Comparison of ENCODE assay signal across 26 cellular contexts in genomic region chrX:23764183-23764582, GRCh38.
"Had no signal": no experiment of that assay in that cellular context is flagged by ENCODE, and none has a peak within 500 bp of the region (broad histone marks: within the 10 kb centered on the region; RNA-seq: fewer than 3 reads in every experiment).

No MANE protein-coding gene starts in this region.

- DNase-seq: activated CD4-positive, alpha-beta T cell treated with anti-CD3 and anti-CD28 coated beads for 1 hour; activated CD4-positive, alpha-beta T cell treated with anti-CD3 and anti-CD28 coated beads for 48 hours; activated CD4-positive, CD25-positive, alpha-beta regulatory T cell; activated CD8-positive, alpha-beta T cell treated with anti-CD3 and anti-CD28 coated beads for 36 hours; activated effector memory CD4-positive, alpha-beta T cell treated with anti-CD3 and anti-CD28 coated beads, Interleukin-2, amount 50 U/mL, for 16 hours; activated naive CD4-positive, alpha-beta T cell; activated naive CD4-positive, alpha-beta T cell treated with anti-CD3 and anti-CD28 coated beads, Interleukin-2, amount 50 U/mL, for 16 hours; activated naive CD8-positive, alpha-beta T cell treated with anti-CD3 and anti-CD28 coated beads for 36 hours; activated T-cell treated with anti-CD3 and anti-CD28 coated beads, Interleukin-2, amount 50 U/mL, for 1 hour; activated T-cell treated with anti-CD3 and anti-CD28 coated beads, Interleukin-2, amount 50 U/mL, for 72 hours; amniotic stem cell; aorta; brain microvascular endothelial cell; NCI-H146; NCI-H187; NCI-H2171 treated with DMSO at 0.1 percent for 48 hours; NCI-H2227 treated with DMSO at 0.1 percent for 48 hours; NCI-H446; NCI-H510A treated with DMSO at 0.1 percent for 48 hours; NCI-H526 treated with DMSO at 0.1 percent for 48 hours; PC-9; Right ventricle myocardium superior; SW 1271; T1000; WERI-Rb-1 had no signal

- H3K36me3 ChIP-seq: brain microvascular endothelial cell, WERI-Rb-1 had no signal

- ATAC-seq: activated CD8-positive, alpha-beta T cell treated with anti-CD3 and anti-CD28 coated beads for 36 hours; activated T-cell treated with anti-CD3 and anti-CD28 coated beads, Interleukin-2, amount 50 U/mL, for 72 hours; activated T-helper 17 cell treated with anti-CD3 and anti-CD28 coated beads, Interleukin-2, amount 50 U/mL, for 72 hours had no signal

- H3K4me2 ChIP-seq: PC-9 had no signal

- H3K4me3 ChIP-seq: PC-9 had no signal

- H3K27ac ChIP-seq: brain microvascular endothelial cell, PC-9, WERI-Rb-1 had no signal

- H3K27me3 ChIP-seq: brain microvascular endothelial cell had no signal
